ENCODE assay signal across 8 cellular contexts in genomic region chr2:109047569-109047968, GRCh38. TPM values are rescaled to one million over a fixed set of nuclear protein-coding genes. Genes with fewer than 3 reads are reported as not detected.
"Had no signal": no experiment of that assay in that cellular context is flagged by ENCODE, and none has a peak within 500 bp of the region (broad histone marks: within the 10 kb centered on the region; RNA-seq: fewer than 3 reads in every experiment).

No MANE protein-coding gene starts in this region.

RNA-seq across cellular contexts. Expression of gene EDAR, which starts 58.5 kb away (rescaled TPM):
- total RNA-seq: activated T-helper 17 cell treated with anti-CD3 and anti-CD28 coated beads, Interleukin-2, amount 50 U/mL, for 72 hours; astrocyte; cardiac septum; cerebellum; esophagus muscularis mucosa; foreskin keratinocyte; gastrocnemius medialis; WTC11 had no signal
